14 cellular contexts compared by ENCODE assay signal in genomic region chr1:160708118-160708517, GRCh38. TPM values are rescaled to one million over a fixed set of nuclear protein-coding genes. Genes with fewer than 3 reads are reported as not detected.
DNase-seq lines count a peak whose midpoint lies in the region; ATAC-seq and TF ChIP-seq lines count a peak whose summit lies in the region.
"Had no signal": no experiment of that assay in that cellular context is flagged by ENCODE, and none has a peak within 500 bp of the region (broad histone marks: within the 10 kb centered on the region; RNA-seq: fewer than 3 reads in every experiment).

No MANE protein-coding gene starts in this region.

- peaks cover 34% of the 10 kb centered on the region for H3K36me3 Mint-ChIP-seq in activated CD4-positive, alpha-beta T cell treated with anti-CD3 and anti-CD28 coated beads for 36 hours (ENCODE audit: low read depth)
- peaks cover 30% of the 10 kb centered on the region for H3K36me3 Mint-ChIP-seq in central memory CD8-positive, alpha-beta T cell (ENCODE audit: insufficient read depth)
- H3K36me3 Mint-ChIP-seq in stimulated activated memory B cell treated with anti-CD40 and anti-IgM and Interleukin-4, amounts not matched to agents 10 μg/mL and 1 μg/mL and 100 μg/mL, for 72 hours, result peaks cover 21% of the 10 kb centered on the region
- no peaks in the 10 kb centered on the region for H3K36me3 Mint-ChIP-seq in Caco-2 (ENCODE audit: insufficient read depth, unreplicated experiment)

- H3K36me3 ChIP-seq in MM.1S (replicated peaks; ENCODE audit: insufficient read depth, low read length) (peaks cover 14% of the 10 kb centered on the region; the same call in 1 of the 2 replicates), Caco-2 (ENCODE audit: control insufficient read depth, insufficient read depth, low read length) (no peaks in the 10 kb centered on the region)
- H3K36me3 ChIP-seq: breast epithelium, tibial artery had no signal

- H3K9me3 ChIP-seq in MM.1S (replicated peaks; ENCODE audit: insufficient read depth, low read length), result no peaks in the 10 kb centered on the region
- H3K9me3 ChIP-seq in Caco-2, result no peaks in the 10 kb centered on the region
- H3K9me3 ChIP-seq: breast epithelium, tibial artery had no signal

- H3K27ac ChIP-seq in MM.1S (ENCODE audit: low read length), result peak overlapping the region; percentile 95
- H3K27ac ChIP-seq: 22Rv1, breast epithelium, RWPE1, tibial artery had no signal

- POLR2A ChIA-PET in activated CD4-positive, alpha-beta T cell treated with anti-CD3 and anti-CD28 coated beads for 36 hours (lab: Charles Lee), result interaction anchor here (0.6 to 1.7 kb wide), 5 partner anchors 36 to 90 kb away, joined by 3 to 5 read pairs (median 4); no protein-coding TSS in a partner anchor
- POLR2A ChIA-PET in Caco-2 (lab: Charles Lee), result no interaction called here

- H3K9me2 ChIP-seq in MM.1S (replicated peaks; ENCODE audit: insufficient read depth, low read length), result no peaks in the 10 kb centered on the region

- H3K9me3 Mint-ChIP-seq in activated CD4-positive, alpha-beta T cell treated with anti-CD3 and anti-CD28 coated beads for 36 hours (ENCODE audit: low read depth), result no peaks in the 10 kb centered on the region
- no peaks in the 10 kb centered on the region for H3K9me3 Mint-ChIP-seq in central memory CD8-positive, alpha-beta T cell
- no peaks in the 10 kb centered on the region for H3K9me3 Mint-ChIP-seq in stimulated activated memory B cell treated with anti-CD40 and anti-IgM and Interleukin-4, amounts not matched to agents 10 μg/mL and 1 μg/mL and 100 μg/mL, for 72 hours
- H3K9me3 Mint-ChIP-seq in Caco-2 (ENCODE audit: unreplicated experiment), result no peaks in the 10 kb centered on the region

- TF ChIP-seq CTCF in MM.1S (IDR thresholded peaks at IDR 0.05; ENCODE audit: low read length), result no peak
- no peak for TF ChIP-seq CTCF in Caco-2 (IDR thresholded peaks at IDR 0.05; ENCODE audit: insufficient read depth in 1 of 2, low read depth in 1 of 2, low read length in 1 of 2, severe bottlenecking in 1 of 2, unreplicated experiment in 1 of 2)

- H3K27ac Mint-ChIP-seq in activated CD4-positive, alpha-beta T cell treated with anti-CD3 and anti-CD28 coated beads for 36 hours, result no peak overlapping the region
- no peak overlapping the region for H3K27ac Mint-ChIP-seq in central memory CD8-positive, alpha-beta T cell (ENCODE audit: low read depth)
- H3K27ac Mint-ChIP-seq in stimulated activated memory B cell treated with anti-CD40 and anti-IgM and Interleukin-4, amounts not matched to agents 10 μg/mL and 1 μg/mL and 100 μg/mL, for 72 hours, result no peak overlapping the region
- no peak overlapping the region for H3K27ac Mint-ChIP-seq in Caco-2 (ENCODE audit: unreplicated experiment)

- no peaks in the 10 kb centered on the region for H3K27me3 ChIP-seq in MM.1S (replicated peaks; ENCODE audit: insufficient read depth, low read length)
- no peaks in the 10 kb centered on the region; the same call in 1 of the 2 replicates for H3K27me3 ChIP-seq in Caco-2 (replicated peaks; ENCODE audit: control insufficient read depth, insufficient read depth, low read length)
- H3K27me3 ChIP-seq: tibial artery had no signal

- no peak for DNase-seq in activated CD4-positive, alpha-beta T cell treated with anti-CD3 and anti-CD28 coated beads for 36 hours
- no peak for DNase-seq in activated CD4-positive, alpha-beta T cell treated with anti-CD3 and anti-CD28 coated beads, Interleukin-2, amount 50 U/mL, for 48 hours
- DNase-seq in MM.1S (peak; percentile 39), Caco-2 (no peak), kidney glomerular epithelial cell (lab: John Stamatoyannopoulos, UW) (no peak)
- DNase-seq in central memory CD8-positive, alpha-beta T cell (ENCODE audit: low spot score in 2 of 2), result no peak
- DNase-seq: hypothalamus, tibial artery had no signal

- H3K9ac ChIP-seq in MM.1S (ENCODE audit: low read length), result peak overlapping the region; percentile 78; the same call in 1 of the 2 replicates

- CTCF ChIA-PET in activated CD4-positive, alpha-beta T cell treated with anti-CD3 and anti-CD28 coated beads for 36 hours (lab: Charles Lee), result interaction anchor here (0.6 to 4.3 kb wide), 21 partner anchors 10 to 732 kb away, joined by 3 to 59 read pairs (median 4); no protein-coding TSS in a partner anchor
- CTCF ChIA-PET in Caco-2 (lab: Charles Lee), result no interaction called here

- H3K4me1 Mint-ChIP-seq in activated CD4-positive, alpha-beta T cell treated with anti-CD3 and anti-CD28 coated beads for 36 hours, result peaks cover 45% of the 10 kb centered on the region
- H3K4me1 Mint-ChIP-seq in central memory CD8-positive, alpha-beta T cell, result peaks cover 43% of the 10 kb centered on the region
- peaks cover 40% of the 10 kb centered on the region for H3K4me1 Mint-ChIP-seq in stimulated activated memory B cell treated with anti-CD40 and anti-IgM and Interleukin-4, amounts not matched to agents 10 μg/mL and 1 μg/mL and 100 μg/mL, for 72 hours
- no peaks in the 10 kb centered on the region for H3K4me1 Mint-ChIP-seq in Caco-2 (ENCODE audit: low read depth, unreplicated experiment)

- H3K4me1 ChIP-seq in MM.1S (ENCODE audit: low read length) (peaks cover 55% of the 10 kb centered on the region), Caco-2 (no peaks in the 10 kb centered on the region)
- H3K4me1 ChIP-seq: breast epithelium, tibial artery had no signal

- H3K4me3 Mint-ChIP-seq in activated CD4-positive, alpha-beta T cell treated with anti-CD3 and anti-CD28 coated beads for 36 hours, result no peak overlapping the region
- H3K4me3 Mint-ChIP-seq in central memory CD8-positive, alpha-beta T cell, result no peak overlapping the region
- H3K4me3 Mint-ChIP-seq in stimulated activated memory B cell treated with anti-CD40 and anti-IgM and Interleukin-4, amounts not matched to agents 10 μg/mL and 1 μg/mL and 100 μg/mL, for 72 hours, result no peak overlapping the region
- H3K4me3 Mint-ChIP-seq in Caco-2 (ENCODE audit: unreplicated experiment), result no peak overlapping the region

- BruUV-seq in Caco-2 (replicated peaks; lab: Mats Ljungman, UMichigan), result no TSS peak

- no peaks in the 10 kb centered on the region for H3K27me3 Mint-ChIP-seq in activated CD4-positive, alpha-beta T cell treated with anti-CD3 and anti-CD28 coated beads for 36 hours
- H3K27me3 Mint-ChIP-seq in central memory CD8-positive, alpha-beta T cell, result no peaks in the 10 kb centered on the region
- H3K27me3 Mint-ChIP-seq in stimulated activated memory B cell treated with anti-CD40 and anti-IgM and Interleukin-4, amounts not matched to agents 10 μg/mL and 1 μg/mL and 100 μg/mL, for 72 hours, result no peaks in the 10 kb centered on the region
- H3K27me3 Mint-ChIP-seq in Caco-2 (ENCODE audit: insufficient read depth, unreplicated experiment), result peaks cover 5% of the 10 kb centered on the region

- intact Hi-C loops in activated CD4-positive, alpha-beta T cell treated with anti-CD3 and anti-CD28 coated beads for 36 hours (cut with DNase I, micrococcal nuclease), result loop anchor here (1.0 to 2.0 kb wide), 4 partner anchors 25 to 81 kb away; partner anchors contain the start of gene SLAMF1 (in 1 of the 2)
- intact Hi-C loops in Caco-2 (cut with micrococcal nuclease; ENCODE audit: unreplicated experiment), result no loop called here

- H4K20me1 ChIP-seq in MM.1S (ENCODE audit: insufficient read depth, low read length), result peaks cover 33% of the 10 kb centered on the region

- peak; percentile 9 for ATAC-seq in activated CD4-positive, alpha-beta T cell treated with anti-CD3 and anti-CD28 coated beads for 36 hours
- ATAC-seq in central memory CD8-positive, alpha-beta T cell (replicated peaks; ENCODE audit: extremely low read depth, poor library complexity, severe bottlenecking), result peak; percentile 10
- peak; percentile 74 for ATAC-seq in stimulated activated memory B cell treated with anti-CD40 and anti-IgM and Interleukin-4, amounts not matched to agents 10 μg/mL and 1 μg/mL and 100 μg/mL, for 72 hours
- no peak for ATAC-seq in HG02981 (IDR thresholded peaks at IDR 0.05; ENCODE audit: unreplicated experiment)

- H2AFZ ChIP-seq in MM.1S (ENCODE audit: low read length), result no peak overlapping the region

- H3K4me3 ChIP-seq in MM.1S (ENCODE audit: low read length) (peak overlapping the region; percentile 83), Caco-2 (ENCODE audit: low read depth, low read length) (no peak overlapping the region)
- H3K4me3 ChIP-seq: breast epithelium, tibial artery had no signal

- peak overlapping the region; percentile 84 for H3K4me2 ChIP-seq in MM.1S (ENCODE audit: low read depth, low read length)

- peaks cover 67% of the 10 kb centered on the region for H3F3A ChIP-seq in MM.1S (ENCODE audit: insufficient read depth, low read length)

- peaks cover 90% of the 10 kb centered on the region for H3K79me2 ChIP-seq in MM.1S (ENCODE audit: low read length)

RNA-seq across cellular contexts. Expression of gene CD48, which starts 3.5 kb away (rescaled TPM):
- 100 to 1,000 TPM; 180 to 217 TPM for total RNA-seq in activated CD4-positive, alpha-beta T cell treated with anti-CD3 and anti-CD28 coated beads for 36 hours
- not detected in 2 replicates for total RNA-seq in Caco-2 (2022)
- total RNA-seq: LHCN-M2 had no signal

RNA-seq across cellular contexts. Expression of gene SLAMF7, which starts 30.9 kb away (rescaled TPM):
- 10 to 100 TPM; 35.9 to 40.3 TPM for total RNA-seq in activated CD4-positive, alpha-beta T cell treated with anti-CD3 and anti-CD28 coated beads for 36 hours
- not detected in 2 replicates for total RNA-seq in Caco-2 (2022)
- total RNA-seq: LHCN-M2 had no signal

Comparison
In these comparisons a context has a peak if more than half of its experiments do, and no peak if none do; other contexts are left out.
1. RNA of gene CD48, which starts 3.5 kb away (total RNA-seq): 180 to 217 TPM in activated CD4-positive, alpha-beta T cell treated with anti-CD3 and anti-CD28 coated beads for 36 hours; not detected in Caco-2; every median in the first group is over 100 times any median in the second.
2. RNA of gene SLAMF7, which starts 30.9 kb away (total RNA-seq): 35.9 to 40.3 TPM in activated CD4-positive, alpha-beta T cell treated with anti-CD3 and anti-CD28 coated beads for 36 hours; not detected in Caco-2; every median in the first group is over 10 times any median in the second.